In the genomic region with DNA sequence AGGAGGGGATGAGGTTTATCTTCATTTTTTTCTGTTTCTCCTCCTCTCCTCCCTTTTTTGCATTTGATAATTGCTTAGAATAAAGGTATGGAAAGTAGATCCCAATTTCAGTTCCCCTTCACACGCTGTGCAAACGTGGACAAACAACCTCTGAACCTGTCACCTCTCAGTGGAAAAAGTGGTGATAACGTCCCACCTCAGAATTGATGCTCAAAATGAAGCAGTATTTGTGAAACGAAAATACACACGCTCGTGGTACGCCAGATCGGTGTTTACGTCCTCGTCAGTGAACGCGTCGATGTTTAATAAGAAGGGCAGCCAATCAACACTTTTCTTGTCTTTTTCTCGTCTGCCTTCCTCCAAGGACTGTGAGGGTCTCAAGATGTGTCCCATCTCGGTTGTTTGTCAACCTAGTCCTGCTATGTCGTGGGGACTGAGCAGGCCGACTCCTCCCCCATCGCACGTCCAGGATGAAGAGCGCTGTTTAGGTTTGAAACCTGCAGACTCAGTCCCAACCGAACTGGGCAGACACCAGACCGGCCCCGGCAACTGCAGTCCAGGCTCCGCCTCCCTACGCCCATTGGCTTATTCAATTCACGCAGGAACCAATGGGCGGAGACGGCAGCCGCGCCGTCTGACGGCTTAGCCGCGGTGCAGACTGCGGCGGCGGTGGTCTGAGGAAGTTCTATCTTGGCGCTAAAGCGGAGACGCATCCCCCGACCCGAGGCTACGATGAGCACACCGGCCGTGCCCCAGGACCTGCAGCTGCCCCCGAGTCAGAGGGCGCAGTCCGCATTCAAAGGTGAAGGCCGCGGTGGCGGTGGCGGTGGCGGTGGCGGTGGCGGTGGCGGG, we compare ENCODE assay signal across 1 cellular context.
TF ChIP-seq lines count a peak whose summit lies in the region.

Gene CKAP2, plus strand, starts transcription at position 654 of the 852 bp plus-strand sequence. Its CDS starts 79 bp downstream, at position 733.

TF ChIP-seq in K562, 482 proteins besides CTCF, POLR2A, EP300 and RAD21 (continued from another document and continues in another):
- TF ChIP-seq PHF20 (IDR thresholded peaks at IDR 0.05; ENCODE audit: partially characterized antibody) (no peak), SRSF3 (IDR thresholded peaks at IDR 0.05; ENCODE audit: insufficient read depth, low read length) (no peak), PHB2 (IDR thresholded peaks at IDR 0.05; ENCODE audit: low read depth) (no peak), ZKSCAN1 (IDR thresholded peaks at IDR 0.05; ENCODE audit: low read depth, low read length) (0 out of 2 replicates have a peak, but pooled peaks have one; percentile 25), HDAC3 (IDR thresholded peaks at IDR 0.05; ENCODE audit: borderline replicate concordance, partially characterized antibody) (no peak), ILF3 (IDR thresholded peaks at IDR 0.05; ENCODE audit: borderline replicate concordance) (no peak), EP400 (IDR thresholded peaks at IDR 0.05) (peak; percentile 87), ADNP (tag; IDR thresholded peaks at IDR 0.05) (no peak), BMI1 (IDR thresholded peaks at IDR 0.05; ENCODE audit: low read length) (no peak), GMEB1 (CRISPR knock-in tag; IDR thresholded peaks at IDR 0.05) (peak; percentile 47; the same call in 1 of the 2 replicates), HOXB6 (CRISPR knock-in tag; IDR thresholded peaks at IDR 0.05; ENCODE audit: borderline replicate concordance) (no peak), NCOA2 (IDR thresholded peaks at IDR 0.05; ENCODE audit: partially characterized antibody in 2 of 2) (no peak), MED1 (CRISPR knock-in tag; IDR thresholded peaks at IDR 0.05; ENCODE audit: borderline replicate concordance) (no peak), ZHX1 (conservative IDR thresholded peaks at IDR 0.05; ENCODE audit: low read length) (no peak), ZNF57 (CRISPR knock-in tag; IDR thresholded peaks at IDR 0.05) (no peak), PHTF2 (CRISPR knock-in tag; IDR thresholded peaks at IDR 0.05) (no peak), ZBTB12 (CRISPR knock-in tag; IDR thresholded peaks at IDR 0.05) (no peak), FOXJ2 (tag; IDR thresholded peaks at IDR 0.05) (no peak), BDP1 (IDR thresholded peaks at IDR 0.05; ENCODE audit: insufficient read depth, insufficient read length) (no peak), PPARD (CRISPR knock-in tag; IDR thresholded peaks at IDR 0.05) (no peak), ESRRA (IDR thresholded peaks at IDR 0.05; ENCODE audit: borderline replicate concordance, low read depth) (no peak), TARDBP (IDR thresholded peaks at IDR 0.05) (no peak), STAG1 (CRISPR knock-in tag; IDR thresholded peaks at IDR 0.05; ENCODE audit: borderline replicate concordance) (no peak), ZNF140 (CRISPR knock-in tag; IDR thresholded peaks at IDR 0.05) (no peak), SAFB2 (IDR thresholded peaks at IDR 0.05; ENCODE audit: borderline replicate concordance, low read depth, low read length, severe bottlenecking) (no peak), ZBTB43 (CRISPR knock-in tag; IDR thresholded peaks at IDR 0.05) (no peak), E2F8 (IDR thresholded peaks at IDR 0.05; ENCODE audit: low read depth, partially characterized antibody) (no peak), DACH1 (IDR thresholded peaks at IDR 0.05; ENCODE audit: partially characterized antibody) (no peak), NFXL1 (CRISPR knock-in tag; IDR thresholded peaks at IDR 0.05) (no peak), ZNF143 (CRISPR knock-in tag; IDR thresholded peaks at IDR 0.05) (no peak), RBM22 (IDR thresholded peaks at IDR 0.05; ENCODE audit: low read depth, low read length, poor library complexity, severe bottlenecking) (no peak), FOXK2 (conservative IDR thresholded peaks at IDR 0.05 in 1 of 2, IDR thresholded peaks at IDR 0.05 in 1 of 2; ENCODE audit: low read depth in 2 of 2) (peak; percentile 94 to 95)
- TF ChIP-seq, protein P1, sequence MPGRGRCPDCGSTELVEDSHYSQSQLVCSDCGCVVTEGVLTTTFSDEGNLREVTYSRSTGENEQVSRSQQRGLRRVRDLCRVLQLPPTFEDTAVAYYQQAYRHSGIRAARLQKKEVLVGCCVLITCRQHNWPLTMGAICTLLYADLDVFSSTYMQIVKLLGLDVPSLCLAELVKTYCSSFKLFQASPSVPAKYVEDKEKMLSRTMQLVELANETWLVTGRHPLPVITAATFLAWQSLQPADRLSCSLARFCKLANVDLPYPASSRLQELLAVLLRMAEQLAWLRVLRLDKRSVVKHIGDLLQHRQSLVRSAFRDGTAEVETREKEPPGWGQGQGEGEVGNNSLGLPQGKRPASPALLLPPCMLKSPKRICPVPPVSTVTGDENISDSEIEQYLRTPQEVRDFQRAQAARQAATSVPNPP (IDR thresholded peaks at IDR 0.05; ENCODE audit: borderline replicate concordance, insufficient read depth, insufficient read length), result no peak
- TF ChIP-seq, protein P2, sequence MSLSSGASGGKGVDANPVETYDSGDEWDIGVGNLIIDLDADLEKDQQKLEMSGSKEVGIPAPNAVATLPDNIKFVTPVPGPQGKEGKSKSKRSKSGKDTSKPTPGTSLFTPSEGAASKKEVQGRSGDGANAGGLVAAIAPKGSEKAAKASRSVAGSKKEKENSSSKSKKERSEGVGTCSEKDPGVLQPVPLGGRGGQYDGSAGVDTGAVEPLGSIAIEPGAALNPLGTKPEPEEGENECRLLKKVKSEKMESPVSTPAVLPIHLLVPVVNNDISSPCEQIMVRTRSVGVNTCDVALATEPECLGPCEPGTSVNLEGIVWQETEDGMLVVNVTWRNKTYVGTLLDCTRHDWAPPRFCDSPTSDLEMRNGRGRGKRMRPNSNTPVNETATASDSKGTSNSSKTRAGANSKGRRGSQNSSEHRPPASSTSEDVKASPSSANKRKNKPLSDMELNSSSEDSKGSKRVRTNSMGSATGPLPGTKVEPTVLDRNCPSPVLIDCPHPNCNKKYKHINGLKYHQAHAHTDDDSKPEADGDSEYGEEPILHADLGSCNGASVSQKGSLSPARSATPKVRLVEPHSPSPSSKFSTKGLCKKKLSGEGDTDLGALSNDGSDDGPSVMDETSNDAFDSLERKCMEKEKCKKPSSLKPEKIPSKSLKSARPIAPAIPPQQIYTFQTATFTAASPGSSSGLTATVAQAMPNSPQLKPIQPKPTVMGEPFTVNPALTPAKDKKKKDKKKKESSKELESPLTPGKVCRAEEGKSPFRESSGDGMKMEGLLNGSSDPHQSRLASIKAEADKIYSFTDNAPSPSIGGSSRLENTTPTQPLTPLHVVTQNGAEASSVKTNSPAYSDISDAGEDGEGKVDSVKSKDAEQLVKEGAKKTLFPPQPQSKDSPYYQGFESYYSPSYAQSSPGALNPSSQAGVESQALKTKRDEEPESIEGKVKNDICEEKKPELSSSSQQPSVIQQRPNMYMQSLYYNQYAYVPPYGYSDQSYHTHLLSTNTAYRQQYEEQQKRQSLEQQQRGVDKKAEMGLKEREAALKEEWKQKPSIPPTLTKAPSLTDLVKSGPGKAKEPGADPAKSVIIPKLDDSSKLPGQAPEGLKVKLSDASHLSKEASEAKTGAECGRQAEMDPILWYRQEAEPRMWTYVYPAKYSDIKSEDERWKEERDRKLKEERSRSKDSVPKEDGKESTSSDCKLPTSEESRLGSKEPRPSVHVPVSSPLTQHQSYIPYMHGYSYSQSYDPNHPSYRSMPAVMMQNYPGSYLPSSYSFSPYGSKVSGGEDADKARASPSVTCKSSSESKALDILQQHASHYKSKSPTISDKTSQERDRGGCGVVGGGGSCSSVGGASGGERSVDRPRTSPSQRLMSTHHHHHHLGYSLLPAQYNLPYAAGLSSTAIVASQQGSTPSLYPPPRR (CRISPR knock-in tag; IDR thresholded peaks at IDR 0.05; ENCODE audit: borderline replicate concordance), result no peak
- TF ChIP-seq, protein P3, sequence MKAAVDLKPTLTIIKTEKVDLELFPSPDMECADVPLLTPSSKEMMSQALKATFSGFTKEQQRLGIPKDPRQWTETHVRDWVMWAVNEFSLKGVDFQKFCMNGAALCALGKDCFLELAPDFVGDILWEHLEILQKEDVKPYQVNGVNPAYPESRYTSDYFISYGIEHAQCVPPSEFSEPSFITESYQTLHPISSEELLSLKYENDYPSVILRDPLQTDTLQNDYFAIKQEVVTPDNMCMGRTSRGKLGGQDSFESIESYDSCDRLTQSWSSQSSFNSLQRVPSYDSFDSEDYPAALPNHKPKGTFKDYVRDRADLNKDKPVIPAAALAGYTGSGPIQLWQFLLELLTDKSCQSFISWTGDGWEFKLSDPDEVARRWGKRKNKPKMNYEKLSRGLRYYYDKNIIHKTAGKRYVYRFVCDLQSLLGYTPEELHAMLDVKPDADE (conservative IDR thresholded peaks at IDR 0.05; ENCODE audit: control insufficient read depth, low read depth, low read length), result no peak
- TF ChIP-seq, protein P4, sequence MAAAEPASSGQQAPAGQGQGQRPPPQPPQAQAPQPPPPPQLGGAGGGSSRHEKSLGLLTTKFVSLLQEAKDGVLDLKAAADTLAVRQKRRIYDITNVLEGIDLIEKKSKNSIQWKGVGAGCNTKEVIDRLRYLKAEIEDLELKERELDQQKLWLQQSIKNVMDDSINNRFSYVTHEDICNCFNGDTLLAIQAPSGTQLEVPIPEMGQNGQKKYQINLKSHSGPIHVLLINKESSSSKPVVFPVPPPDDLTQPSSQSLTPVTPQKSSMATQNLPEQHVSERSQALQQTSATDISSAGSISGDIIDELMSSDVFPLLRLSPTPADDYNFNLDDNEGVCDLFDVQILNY (CRISPR knock-in tag; IDR thresholded peaks at IDR 0.05), result no peak
